Comparison of ENCODE assay signal across 22 cellular contexts in the genomic region with DNA sequence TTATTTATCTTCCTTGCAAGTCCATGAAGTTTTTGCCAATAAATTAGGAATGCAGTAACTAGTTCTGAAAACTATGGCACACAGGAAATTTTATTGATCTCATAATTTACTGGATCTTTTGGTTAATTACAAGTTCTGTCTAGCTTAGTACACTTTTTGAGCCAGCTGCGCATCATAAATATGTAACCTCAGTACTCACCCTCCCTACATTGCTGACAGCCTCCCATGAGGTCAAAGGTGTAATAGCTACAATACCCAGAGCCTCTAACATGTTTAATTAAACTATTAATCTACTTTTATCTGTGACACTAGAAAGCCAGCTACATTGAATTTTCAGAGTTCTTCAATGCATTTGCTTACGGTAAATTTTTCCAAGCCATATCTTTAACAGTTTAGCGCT.
"Had no signal": no experiment of that assay in that cellular context is flagged by ENCODE, and none has a peak within 500 bp of the region (broad histone marks: within the 10 kb centered on the region; RNA-seq: fewer than 3 reads in every experiment).

No MANE protein-coding gene starts in this region.

- DNase-seq: dorsolateral prefrontal cortex; effector CD4-positive, alpha-beta T cell; foreskin keratinocyte; heart left ventricle; kidney; left lung; mesenchymal stem cell; midbrain; naive thymus-derived CD4-positive, alpha-beta T cell; nephron progenitor cell; nucleus accumbens; sigmoid colon; stimulated activated naive B cell treated with anti-CD40 and anti-IgM and Interleukin-4, amounts not matched to agents 10 μg/mL and 1 μg/mL and 100 μg/mL, for 72 hours; upper lobe of left lung had no signal

- H3K9me3 ChIP-seq: gastroesophageal sphincter, heart left ventricle, prostate gland, right atrium auricular region, sigmoid colon, thoracic aorta, tibial nerve, upper lobe of left lung had no signal

- H3K27ac ChIP-seq: dorsolateral prefrontal cortex, epithelial cell of prostate, foreskin keratinocyte, gastroesophageal sphincter, heart left ventricle, hepatocyte, left lung, prostate gland, right atrium auricular region, sigmoid colon, tibial nerve, upper lobe of left lung had no signal

- H3K27me3 ChIP-seq: dorsolateral prefrontal cortex, foreskin keratinocyte, gastroesophageal sphincter, heart left ventricle, hepatocyte, left lung, right atrium auricular region, sigmoid colon, tibial nerve, upper lobe of left lung had no signal

- H3K36me3 ChIP-seq: gastroesophageal sphincter, heart left ventricle, left lung, prostate gland, right atrium auricular region, sigmoid colon, thoracic aorta, tibial nerve, upper lobe of left lung had no signal

- H2AFZ ChIP-seq: hepatocyte had no signal

- H3K79me2 ChIP-seq: hepatocyte had no signal

- ATAC-seq: esophagus mucosa; foreskin keratinocyte; gastroesophageal sphincter; heart left ventricle; left lung; naive thymus-derived CD4-positive, alpha-beta T cell; stimulated activated naive B cell treated with anti-CD40 and anti-IgM and Interleukin-4, amounts not matched to agents 10 μg/mL and 1 μg/mL and 100 μg/mL, for 72 hours had no signal

- H3K4me1 ChIP-seq: gastroesophageal sphincter, heart left ventricle, left lung, prostate gland, right atrium auricular region, tibial nerve, upper lobe of left lung had no signal

- H3K4me2 ChIP-seq: hepatocyte had no signal

- H3K4me3 ChIP-seq: dorsolateral prefrontal cortex, gastroesophageal sphincter, heart left ventricle, hepatocyte, left lung, prostate gland, right atrium auricular region, sigmoid colon, thoracic aorta, tibial nerve, upper lobe of left lung had no signal
